26 cellular contexts compared by ENCODE assay signal in the genomic region with DNA sequence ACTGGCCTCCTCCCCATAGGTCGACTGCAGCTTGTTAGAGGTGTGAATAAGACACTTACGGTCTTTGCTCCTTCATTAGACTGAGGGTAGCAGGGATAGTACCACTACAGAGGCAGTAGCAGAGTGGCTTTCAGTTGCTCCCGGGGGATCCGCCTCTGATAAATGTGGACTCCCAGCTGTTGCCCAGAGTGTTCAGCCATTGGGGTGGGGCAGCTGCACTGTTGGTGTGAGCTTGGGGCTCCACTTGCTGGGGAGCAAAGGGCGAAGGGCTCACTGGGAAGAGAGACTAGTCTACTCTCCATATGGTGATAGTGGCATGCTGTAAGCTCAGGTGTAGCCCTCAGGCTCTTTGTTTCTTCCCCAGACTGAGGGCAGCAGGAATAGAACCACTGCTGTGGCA.
"Had no signal": no experiment of that assay in that cellular context is flagged by ENCODE, and none has a peak within 500 bp of the region (broad histone marks: within the 10 kb centered on the region; RNA-seq: fewer than 3 reads in every experiment).

No MANE protein-coding gene starts in this region.

- H3K9me3 ChIP-seq: esophagus muscularis mucosa, gastrocnemius medialis, heart right ventricle had no signal

- H3K36me3 Mint-ChIP-seq: activated CD4-positive, alpha-beta memory T cell treated with anti-CD3 and anti-CD28 coated beads for 36 hours; activated naive CD4-positive, alpha-beta T cell treated with anti-CD3 and anti-CD28 coated beads, Interleukin-2, amount 10 ng/mL, durations not matched to agents 7 days and 5 days; activated naive CD4-positive, alpha-beta T cell treated with anti-CD3 and anti-CD28 coated beads, Interleukin-2, amount 50 U/mL, for 72 hours; activated naive CD8-positive, alpha-beta T cell treated with anti-CD3 and anti-CD28 coated beads, Interleukin-2, amount 10 ng/mL, durations not matched to agents 7 days and 5 days had no signal

- H3K4me1 ChIP-seq: esophagus muscularis mucosa, foreskin keratinocyte, gastrocnemius medialis, heart right ventricle had no signal

- DNase-seq: activated CD4-positive, alpha-beta memory T cell treated with anti-CD3 and anti-CD28 coated beads for 36 hours; activated CD4-positive, alpha-beta T cell treated with anti-CD3 and anti-CD28 coated beads for 36 hours; activated CD4-positive, alpha-beta T cell treated with anti-CD3 and anti-CD28 coated beads, Interleukin-2, amount 10 ng/mL, durations not matched to agents 24 days and 14 days; activated CD4-positive, CD25-positive, alpha-beta regulatory T cell; activated CD4-positive, CD25-positive, alpha-beta regulatory T cell treated with anti-CD3 and anti-CD28 coated beads, Interleukin-2, amount 50 U/mL, for 72 hours; activated CD8-positive, alpha-beta memory T cell treated with anti-CD3 and anti-CD28 coated beads, Interleukin-2, amount 50 U/mL, for 48 hours; activated gamma-delta T cell; activated naive CD4-positive, alpha-beta T cell; activated naive CD4-positive, alpha-beta T cell treated with anti-CD3 and anti-CD28 coated beads, Interleukin-2, amount 10 ng/mL, durations not matched to agents 7 days and 5 days; activated naive CD8-positive, alpha-beta T cell treated with anti-CD3 and anti-CD28 coated beads, Interleukin-2, amount 10 ng/mL, durations not matched to agents 7 days and 5 days; activated T-cell treated with anti-CD3 and anti-CD28 coated beads for 4 hours; activated T-cell treated with anti-CD3 and anti-CD28 coated beads, Interleukin-2, amount 50 U/mL, for 24 hours; activated T-cell treated with anti-CD3 and anti-CD28 coated beads, Interleukin-2, amount 50 U/mL, for 72 hours; brain microvascular endothelial cell; dorsolateral prefrontal cortex; effector memory CD8-positive, alpha-beta T cell; erythroblast; foreskin keratinocyte; gastrocnemius medialis; heart right ventricle; T-helper 2 cell had no signal

- H3K9me3 Mint-ChIP-seq: activated CD4-positive, alpha-beta memory T cell treated with anti-CD3 and anti-CD28 coated beads for 36 hours; activated CD4-positive, alpha-beta T cell treated with anti-CD3 and anti-CD28 coated beads, Interleukin-2, amount 10 ng/mL, durations not matched to agents 24 days and 14 days; activated naive CD4-positive, alpha-beta T cell treated with anti-CD3 and anti-CD28 coated beads, Interleukin-2, amount 10 ng/mL, durations not matched to agents 7 days and 5 days; activated naive CD4-positive, alpha-beta T cell treated with anti-CD3 and anti-CD28 coated beads, Interleukin-2, amount 50 U/mL, for 72 hours; activated naive CD8-positive, alpha-beta T cell treated with anti-CD3 and anti-CD28 coated beads, Interleukin-2, amount 10 ng/mL, durations not matched to agents 7 days and 5 days; activated T-cell treated with anti-CD3 and anti-CD28 coated beads, Interleukin-2, amount 50 U/mL, for 24 hours; activated T-cell treated with anti-CD3 and anti-CD28 coated beads, Interleukin-2, amount 50 U/mL, for 72 hours; central memory CD8-positive, alpha-beta T cell; dendritic cell treated with granulocyte-macrophage colony-stimulating factor and Interleukin-4, amounts not matched to agents 40 ng/mL and 50 ng/mL, for 4 days; effector memory CD8-positive, alpha-beta T cell had no signal

- H3K27me3 Mint-ChIP-seq: activated CD4-positive, alpha-beta memory T cell treated with anti-CD3 and anti-CD28 coated beads for 36 hours; activated CD4-positive, alpha-beta T cell treated with anti-CD3 and anti-CD28 coated beads for 36 hours; activated CD4-positive, alpha-beta T cell treated with anti-CD3 and anti-CD28 coated beads, Interleukin-2, amount 10 ng/mL, durations not matched to agents 24 days and 14 days; activated naive CD4-positive, alpha-beta T cell treated with anti-CD3 and anti-CD28 coated beads, Interleukin-2, amount 10 ng/mL, durations not matched to agents 7 days and 5 days; activated naive CD8-positive, alpha-beta T cell treated with anti-CD3 and anti-CD28 coated beads, Interleukin-2, amount 10 ng/mL, durations not matched to agents 7 days and 5 days; activated T-cell treated with anti-CD3 and anti-CD28 coated beads, Interleukin-2, amount 50 U/mL, for 24 hours; central memory CD8-positive, alpha-beta T cell; dendritic cell treated with granulocyte-macrophage colony-stimulating factor and Interleukin-4, amounts not matched to agents 40 ng/mL and 50 ng/mL, for 4 days; effector memory CD8-positive, alpha-beta T cell had no signal

- H3K27ac Mint-ChIP-seq: activated CD4-positive, alpha-beta memory T cell treated with anti-CD3 and anti-CD28 coated beads for 36 hours; activated CD4-positive, alpha-beta T cell treated with anti-CD3 and anti-CD28 coated beads for 36 hours; activated CD4-positive, alpha-beta T cell treated with anti-CD3 and anti-CD28 coated beads, Interleukin-2, amount 10 ng/mL, durations not matched to agents 24 days and 14 days; activated naive CD4-positive, alpha-beta T cell treated with anti-CD3 and anti-CD28 coated beads, Interleukin-2, amount 10 ng/mL, durations not matched to agents 7 days and 5 days; activated naive CD4-positive, alpha-beta T cell treated with anti-CD3 and anti-CD28 coated beads, Interleukin-2, amount 50 U/mL, for 72 hours; activated naive CD8-positive, alpha-beta T cell treated with anti-CD3 and anti-CD28 coated beads, Interleukin-2, amount 10 ng/mL, durations not matched to agents 7 days and 5 days; activated T-cell treated with anti-CD3 and anti-CD28 coated beads, Interleukin-2, amount 50 U/mL, for 24 hours; activated T-cell treated with anti-CD3 and anti-CD28 coated beads, Interleukin-2, amount 50 U/mL, for 72 hours; dendritic cell treated with granulocyte-macrophage colony-stimulating factor and Interleukin-4, amounts not matched to agents 40 ng/mL and 50 ng/mL, for 4 days; effector memory CD8-positive, alpha-beta T cell had no signal

- H3K4me3 Mint-ChIP-seq: activated CD4-positive, alpha-beta memory T cell treated with anti-CD3 and anti-CD28 coated beads for 36 hours; activated CD4-positive, alpha-beta T cell treated with anti-CD3 and anti-CD28 coated beads for 36 hours; activated CD4-positive, alpha-beta T cell treated with anti-CD3 and anti-CD28 coated beads, Interleukin-2, amount 10 ng/mL, durations not matched to agents 24 days and 14 days; activated naive CD4-positive, alpha-beta T cell treated with anti-CD3 and anti-CD28 coated beads, Interleukin-2, amount 10 ng/mL, durations not matched to agents 7 days and 5 days; activated naive CD8-positive, alpha-beta T cell treated with anti-CD3 and anti-CD28 coated beads, Interleukin-2, amount 10 ng/mL, durations not matched to agents 7 days and 5 days; activated T-cell treated with anti-CD3 and anti-CD28 coated beads, Interleukin-2, amount 50 U/mL, for 24 hours; activated T-cell treated with anti-CD3 and anti-CD28 coated beads, Interleukin-2, amount 50 U/mL, for 72 hours; central memory CD8-positive, alpha-beta T cell; dendritic cell treated with granulocyte-macrophage colony-stimulating factor and Interleukin-4, amounts not matched to agents 40 ng/mL and 50 ng/mL, for 4 days; effector memory CD8-positive, alpha-beta T cell had no signal

- ATAC-seq: activated CD4-positive, alpha-beta T cell treated with anti-CD3 and anti-CD28 coated beads for 36 hours; activated naive CD4-positive, alpha-beta T cell treated with anti-CD3 and anti-CD28 coated beads, Interleukin-2, amount 50 U/mL, for 72 hours; activated T-cell treated with anti-CD3 and anti-CD28 coated beads, Interleukin-2, amount 50 U/mL, for 72 hours; effector memory CD8-positive, alpha-beta T cell; foreskin keratinocyte; gastrocnemius medialis; heart right ventricle had no signal

- H3K4me3 ChIP-seq: coronary artery, dorsolateral prefrontal cortex, esophagus muscularis mucosa, gastrocnemius medialis, heart right ventricle had no signal

- H3K36me3 ChIP-seq: brain microvascular endothelial cell, esophagus muscularis mucosa, gastrocnemius medialis, heart right ventricle had no signal

- H3K27ac ChIP-seq: brain microvascular endothelial cell, coronary artery, dorsolateral prefrontal cortex, esophagus muscularis mucosa, foreskin keratinocyte, gastrocnemius medialis, heart right ventricle had no signal

- H3K4me1 Mint-ChIP-seq: activated CD4-positive, alpha-beta T cell treated with anti-CD3 and anti-CD28 coated beads for 36 hours; activated CD4-positive, alpha-beta T cell treated with anti-CD3 and anti-CD28 coated beads, Interleukin-2, amount 10 ng/mL, durations not matched to agents 24 days and 14 days; activated naive CD4-positive, alpha-beta T cell treated with anti-CD3 and anti-CD28 coated beads, Interleukin-2, amount 10 ng/mL, durations not matched to agents 7 days and 5 days; activated naive CD8-positive, alpha-beta T cell treated with anti-CD3 and anti-CD28 coated beads, Interleukin-2, amount 10 ng/mL, durations not matched to agents 7 days and 5 days; central memory CD8-positive, alpha-beta T cell had no signal

- H3K27me3 ChIP-seq: brain microvascular endothelial cell, dorsolateral prefrontal cortex, esophagus muscularis mucosa, foreskin keratinocyte, gastrocnemius medialis, heart right ventricle had no signal
